ENCODE assay signal across 21 cellular contexts in genomic region chrX:10078266-10078665, GRCh38.
A peak's percentile ranks its signal among the peaks of the same experiment; 100 is the strongest.
DNase-seq lines count a peak whose midpoint lies in the region; ATAC-seq, FAIRE-seq and TF ChIP-seq lines count a peak whose summit lies in the region.
"Had no signal": no experiment of that assay in that cellular context is flagged by ENCODE, and none has a peak within 500 bp of the region (broad histone marks: within the 10 kb centered on the region; RNA-seq: fewer than 3 reads in every experiment).

No MANE protein-coding gene starts in this region.

- DNase-seq in activated CD8-positive, alpha-beta T cell treated with anti-CD3 and anti-CD28 coated beads for 36 hours = peak; percentile 5
- DNase-seq in activated CD8-positive, alpha-beta T cell treated with anti-CD3 and anti-CD28 coated beads, Interleukin-2, amount 10 ng/mL, durations not matched to agents 7 days and 5 days = no peak
- DNase-seq in medulla oblongata (ENCODE audit: extremely low spot score) (no peak), Right ventricle myocardium inferior (ENCODE audit: missing footprints) (no peak), DMS114 treated with DMSO at 0.1 percent for 48 hours (lab: John Stamatoyannopoulos, UW; ENCODE audit: unreplicated experiment) (no peak), CD1c-positive myeloid dendritic cell (ENCODE audit: extremely low spot score) (no peak)
- DNase-seq: BE2C, Caco-2, DMS79, GF-D8, H9 had no signal

- H3K9me3 ChIP-seq in neutrophil = no peaks in the 10 kb centered on the region
- H3K9me3 ChIP-seq: BE2C; BLaER1 treated with 17β-estradiol and CSF1 and Interleukin-3, amounts not matched to agents 10 nM and 100 nM; Caco-2 had no signal

- no peaks in the 10 kb centered on the region for H3K9me3 Mint-ChIP-seq in activated CD8-positive, alpha-beta T cell treated with anti-CD3 and anti-CD28 coated beads for 36 hours
- H3K9me3 Mint-ChIP-seq in activated CD8-positive, alpha-beta T cell treated with anti-CD3 and anti-CD28 coated beads, Interleukin-2, amount 10 ng/mL, durations not matched to agents 7 days and 5 days (ENCODE audit: insufficient read depth) = no peaks in the 10 kb centered on the region
- H3K9me3 Mint-ChIP-seq: GM23338 had no signal

- no peak overlapping the region for H3K4me3 Mint-ChIP-seq in activated CD8-positive, alpha-beta T cell treated with anti-CD3 and anti-CD28 coated beads for 36 hours
- no peak overlapping the region for H3K4me3 Mint-ChIP-seq in activated CD8-positive, alpha-beta T cell treated with anti-CD3 and anti-CD28 coated beads, Interleukin-2, amount 10 ng/mL, durations not matched to agents 7 days and 5 days
- H3K4me3 Mint-ChIP-seq: CD14-positive monocyte; CD4-positive, alpha-beta memory T cell; GM23338; H9 had no signal

- peaks cover 20% of the 10 kb centered on the region for H3K4me1 Mint-ChIP-seq in activated CD8-positive, alpha-beta T cell treated with anti-CD3 and anti-CD28 coated beads for 36 hours (ENCODE audit: low read depth)
- H3K4me1 Mint-ChIP-seq in activated CD8-positive, alpha-beta T cell treated with anti-CD3 and anti-CD28 coated beads, Interleukin-2, amount 10 ng/mL, durations not matched to agents 7 days and 5 days (ENCODE audit: low read depth) = peaks cover 8% of the 10 kb centered on the region

- H3K4me3 ChIP-seq in neutrophil (ENCODE audit: low read depth in 1 of 2, low read length in 1 of 2) = no peak overlapping the region
- H3K4me3 ChIP-seq: BLaER1 treated with 17β-estradiol and CSF1 and Interleukin-3, amounts not matched to agents 10 nM and 100 nM; GM23338 had no signal

- peak; percentile 33 for FAIRE-seq in colon (lab: Jason Lieb, UNC)
- FAIRE-seq: A204.1, GM12892 had no signal

- peak overlapping the region; percentile 36 for H3K27ac ChIP-seq in neutrophil
- H3K27ac ChIP-seq: 22Rv1; BLaER1 treated with 17β-estradiol and CSF1 and Interleukin-3, amounts not matched to agents 10 nM and 100 nM had no signal

- CTCF ChIA-PET in activated CD8-positive, alpha-beta T cell treated with anti-CD3 and anti-CD28 coated beads for 36 hours (lab: Charles Lee) = interaction anchor here (0.9 to 2.3 kb wide), 3 partner anchors 32 to 81 kb away, joined by 3 to 20 read pairs (median 8); no protein-coding TSS in a partner anchor
- CTCF ChIA-PET in activated CD8-positive, alpha-beta T cell treated with anti-CD3 and anti-CD28 coated beads, Interleukin-2, amount 10 ng/mL, durations not matched to agents 7 days and 5 days (lab: Charles Lee) = interaction anchor here (1.1 to 2.0 kb wide), 3 partner anchors 33 to 75 kb away, joined by 3 to 7 read pairs (median 7); no protein-coding TSS in a partner anchor

- H3K36me3 Mint-ChIP-seq in activated CD8-positive, alpha-beta T cell treated with anti-CD3 and anti-CD28 coated beads for 36 hours (ENCODE audit: low read depth) = peaks cover 5% of the 10 kb centered on the region
- H3K36me3 Mint-ChIP-seq in activated CD8-positive, alpha-beta T cell treated with anti-CD3 and anti-CD28 coated beads, Interleukin-2, amount 10 ng/mL, durations not matched to agents 7 days and 5 days (ENCODE audit: low read depth) = peaks cover 11% of the 10 kb centered on the region

- no peak for ATAC-seq in activated CD8-positive, alpha-beta T cell treated with anti-CD3 and anti-CD28 coated beads for 36 hours
- ATAC-seq in activated CD8-positive, alpha-beta T cell treated with anti-CD3 and anti-CD28 coated beads, Interleukin-2, amount 10 ng/mL, durations not matched to agents 7 days and 5 days = no peak
- no peak for ATAC-seq in Right ventricle myocardium inferior
- ATAC-seq: HCT116 had no signal

- intact Hi-C loops in activated CD8-positive, alpha-beta T cell treated with anti-CD3 and anti-CD28 coated beads for 36 hours (cut with micrococcal nuclease) = no loop called here
- intact Hi-C loops in Right ventricle myocardium inferior (cut with DNase I) = no loop called here

- TF ChIP-seq CTCF in activated CD8-positive, alpha-beta T cell treated with anti-CD3 and anti-CD28 coated beads for 36 hours (IDR thresholded peaks at IDR 0.05) = no peak
- TF ChIP-seq CTCF in neutrophil (IDR thresholded peaks at IDR 0.05) = no peak

- H3K27ac Mint-ChIP-seq in activated CD8-positive, alpha-beta T cell treated with anti-CD3 and anti-CD28 coated beads for 36 hours = no peak overlapping the region
- H3K27ac Mint-ChIP-seq in activated CD8-positive, alpha-beta T cell treated with anti-CD3 and anti-CD28 coated beads, Interleukin-2, amount 10 ng/mL, durations not matched to agents 7 days and 5 days = no peak overlapping the region

- no peaks in the 10 kb centered on the region for H3K27me3 ChIP-seq in neutrophil
- H3K27me3 ChIP-seq: BE2C; BLaER1 treated with 17β-estradiol and CSF1 and Interleukin-3, amounts not matched to agents 10 nM and 100 nM had no signal

- peaks cover 8 to 13% of the 10 kb centered on the region in 2 experiments for H3K4me1 ChIP-seq in neutrophil (ENCODE audit: control insufficient read depth in 1 of 2, insufficient read depth in 1 of 2, low read depth in 1 of 2, low read length in 1 of 2)
- H3K4me1 ChIP-seq: BE2C, Caco-2 had no signal

- POLR2A ChIA-PET in activated CD8-positive, alpha-beta T cell treated with anti-CD3 and anti-CD28 coated beads for 36 hours (lab: Charles Lee) = no interaction called here
- POLR2A ChIA-PET in activated CD8-positive, alpha-beta T cell treated with anti-CD3 and anti-CD28 coated beads, Interleukin-2, amount 10 ng/mL, durations not matched to agents 7 days and 5 days (lab: Charles Lee) = no interaction called here

- H3K36me3 ChIP-seq in neutrophil = peaks cover 13% of the 10 kb centered on the region
- H3K36me3 ChIP-seq: BE2C had no signal

- H3K27me3 Mint-ChIP-seq in activated CD8-positive, alpha-beta T cell treated with anti-CD3 and anti-CD28 coated beads for 36 hours = no peaks in the 10 kb centered on the region
- no peaks in the 10 kb centered on the region for H3K27me3 Mint-ChIP-seq in activated CD8-positive, alpha-beta T cell treated with anti-CD3 and anti-CD28 coated beads, Interleukin-2, amount 10 ng/mL, durations not matched to agents 7 days and 5 days (ENCODE audit: low read depth)
- H3K27me3 Mint-ChIP-seq: CD4-positive, alpha-beta memory T cell had no signal
